ENCODE assay signal across 1 cellular context in the genomic region with DNA sequence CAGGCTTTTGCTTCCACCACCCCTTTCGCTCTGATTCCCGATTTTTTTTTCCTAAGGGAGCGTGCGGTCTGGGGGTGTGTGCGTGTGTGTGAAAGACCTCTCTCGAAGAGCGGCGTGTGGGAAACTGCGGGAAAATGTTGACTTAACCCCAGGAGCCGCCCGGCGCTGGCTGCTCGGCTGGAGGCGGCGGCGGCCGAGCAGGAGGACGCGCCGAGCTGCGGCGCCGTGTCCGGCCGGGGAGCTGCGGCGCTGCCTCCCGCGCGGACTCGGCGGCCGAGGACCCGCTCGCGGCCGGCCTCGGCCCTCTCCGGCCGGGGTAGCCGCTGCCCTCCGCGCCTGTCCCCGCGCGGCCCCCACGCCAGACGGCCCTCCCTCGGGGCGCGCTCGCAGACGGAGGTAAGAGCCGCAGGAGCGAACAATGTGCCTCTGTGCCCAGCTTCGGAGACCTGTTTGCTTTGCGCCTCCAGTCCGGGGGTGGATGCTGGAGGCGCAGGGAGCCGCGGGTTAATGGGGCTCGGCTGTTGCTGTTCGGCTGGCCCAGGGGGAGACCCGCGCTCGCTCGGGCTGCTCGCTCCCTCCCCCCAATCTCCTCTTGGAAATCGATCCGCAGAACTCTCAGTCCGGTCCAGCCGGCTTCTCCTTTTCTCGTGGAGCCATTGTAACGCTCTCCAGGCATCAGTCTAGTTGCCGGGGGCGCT.
TF ChIP-seq lines count a peak whose summit lies in the region.

No MANE protein-coding gene starts in this region.

TF ChIP-seq in GM12878, 131 proteins besides CTCF, POLR2A, EP300 and RAD21:
- TF ChIP-seq, protein P1, sequence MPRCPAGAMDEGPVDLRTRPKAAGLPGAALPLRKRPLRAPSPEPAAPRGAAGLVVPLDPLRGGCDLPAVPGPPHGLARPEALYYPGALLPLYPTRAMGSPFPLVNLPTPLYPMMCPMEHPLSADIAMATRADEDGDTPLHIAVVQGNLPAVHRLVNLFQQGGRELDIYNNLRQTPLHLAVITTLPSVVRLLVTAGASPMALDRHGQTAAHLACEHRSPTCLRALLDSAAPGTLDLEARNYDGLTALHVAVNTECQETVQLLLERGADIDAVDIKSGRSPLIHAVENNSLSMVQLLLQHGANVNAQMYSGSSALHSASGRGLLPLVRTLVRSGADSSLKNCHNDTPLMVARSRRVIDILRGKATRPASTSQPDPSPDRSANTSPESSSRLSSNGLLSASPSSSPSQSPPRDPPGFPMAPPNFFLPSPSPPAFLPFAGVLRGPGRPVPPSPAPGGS (IDR thresholded peaks at IDR 0.05; ENCODE audit: borderline replicate concordance, insufficient read depth, low read depth, low read length, poor library complexity, severe bottlenecking) = no peak
